Comparison of ENCODE assay signal across 20 cellular contexts in genomic region chr3:122132949-122133540, GRCh38. TPM values are rescaled to one million over a fixed set of nuclear protein-coding genes. Genes with fewer than 3 reads are reported as not detected.
DNase-seq lines count a peak whose midpoint lies in the region; ATAC-seq and TF ChIP-seq lines count a peak whose summit lies in the region.
"Had no signal": no experiment of that assay in that cellular context is flagged by ENCODE, and none has a peak within 500 bp of the region (broad histone marks: within the 10 kb centered on the region; RNA-seq: fewer than 3 reads in every experiment).

No MANE protein-coding gene starts in this region.

- 38 to 47% methylated on average over 7 of the region's 7 CpGs for WGBS in body of pancreas, 2 donors
- WGBS in trophoblast cell (ENCODE audit: extremely low coverage, insufficient coverage, insufficient read length), result no CpG with 5 or more reads among the region's 7 CpGs

- H3K36me3 ChIP-seq in body of pancreas (replicated peaks in 1 of 2; ENCODE audit: insufficient read depth in 1 of 2, low read depth in 2 of 2) (no peaks in the 10 kb centered on the region), kidney epithelial cell (ENCODE audit: control insufficient read depth, insufficient read depth, low read length) (no peaks in the 10 kb centered on the region), trophoblast cell (ENCODE audit: control insufficient read depth in 1 of 2, insufficient read depth in 2 of 2, low read length in 2 of 2) (no peaks in the 10 kb centered on the region)
- H3K36me3 ChIP-seq: BLaER1 treated with 17β-estradiol and CSF1 and Interleukin-3, amounts not matched to agents 10 nM and 100 nM; SJCRH30 had no signal

- H3K4me1 ChIP-seq in body of pancreas (peaks cover 7% of the 10 kb centered on the region), trophoblast cell (ENCODE audit: control insufficient read depth in 1 of 2, insufficient read depth in 2 of 2, low read length in 2 of 2) (no peaks in the 10 kb centered on the region)
- H3K4me1 ChIP-seq: BLaER1 treated with 17β-estradiol and CSF1 and Interleukin-3, amounts not matched to agents 10 nM and 100 nM; Caco-2; SJCRH30 had no signal

- H2BK120ac ChIP-seq in trophoblast cell (ENCODE audit: insufficient read depth, low read length, poor library complexity), result no peak overlapping the region

- peak; percentile 18 for DNase-seq in M059J (ENCODE audit: low read depth)
- peak; percentile 21 to 35 (median 30) for DNase-seq in body of pancreas
- DNase-seq in kidney epithelial cell (ENCODE audit: low read depth), result peak; percentile 32
- DNase-seq in trophoblast cell, result peak; percentile 46 to 64
- no peak for DNase-seq in KG1 (lab: John Stamatoyannopoulos, UW)
- DNase-seq in GM10266 (ENCODE audit: extremely low spot score), result no peak
- DNase-seq in iPS-NIHi11 (ENCODE audit: low spot score), result no peak
- DNase-seq: CD4-positive, alpha-beta memory T cell; GDM1; NCI-H1092; NCI-H1436; NCI-H187 treated with DMSO at 0.1 percent for 48 hours; NCI-H2107; SJCRH30 had no signal

- no peak overlapping the region for H2AFZ ChIP-seq in trophoblast cell (ENCODE audit: insufficient read depth, low read length, poor library complexity)

- H3K9me3 ChIP-seq in body of pancreas, result no peaks in the 10 kb centered on the region
- H3K9me3 ChIP-seq in trophoblast cell (ENCODE audit: insufficient read depth, low read depth, low read length), result peaks cover 2% of the 10 kb centered on the region
- H3K9me3 ChIP-seq: Caco-2, SJCRH30 had no signal

- no peak for TF ChIP-seq CTCF in body of pancreas (IDR thresholded peaks at IDR 0.05)
- no peak for TF ChIP-seq CTCF in kidney epithelial cell (IDR thresholded peaks at IDR 0.05; ENCODE audit: insufficient read depth, low read length, poor library complexity, severe bottlenecking)
- no peak for TF ChIP-seq CTCF in GM10266 (IDR thresholded peaks at IDR 0.05; ENCODE audit: control insufficient read depth, insufficient read depth, low read depth, missing control alignments)

- no peak overlapping the region for H4K91ac ChIP-seq in trophoblast cell (ENCODE audit: low read depth, low read length)

- no peak for TF ChIP-seq POLR2A in body of pancreas (IDR thresholded peaks at IDR 0.05)

- no peak overlapping the region for H3K14ac ChIP-seq in trophoblast cell (ENCODE audit: low read length)

- no peak overlapping the region for H3K4me3 ChIP-seq in body of pancreas
- H3K4me3 ChIP-seq in kidney epithelial cell (ENCODE audit: low read depth, low read length), result no peak overlapping the region
- no peak overlapping the region for H3K4me3 ChIP-seq in trophoblast cell (ENCODE audit: low read depth, low read length)
- H3K4me3 ChIP-seq: BLaER1 treated with 17β-estradiol and CSF1 and Interleukin-3, amounts not matched to agents 10 nM and 100 nM; K562; SJCRH30 had no signal

- H3K23ac ChIP-seq in trophoblast cell (ENCODE audit: low read length), result peak overlapping the region; percentile 46

- H2AK5ac ChIP-seq in trophoblast cell (ENCODE audit: low read length), result no peak overlapping the region

- H3K4me2 ChIP-seq in trophoblast cell (ENCODE audit: low read length), result no peak overlapping the region
- H3K4me2 ChIP-seq: BLaER1 treated with 17β-estradiol and CSF1 and Interleukin-3, amounts not matched to agents 10 nM and 100 nM had no signal

- no peak overlapping the region for H4K8ac ChIP-seq in trophoblast cell (ENCODE audit: low read depth, low read length)

- no peak overlapping the region for H4K12ac ChIP-seq in trophoblast cell (ENCODE audit: low read depth, low read length)

- no peak overlapping the region for H2BK12ac ChIP-seq in trophoblast cell (ENCODE audit: low read length)

- intact Hi-C loops in body of pancreas (cut with DNase I), result no loop called here

- no peak overlapping the region for H3K18ac ChIP-seq in trophoblast cell (ENCODE audit: low read length)

- no peak overlapping the region for H3K4ac ChIP-seq in trophoblast cell (ENCODE audit: low read depth, low read length)

- H3K79me1 ChIP-seq in trophoblast cell (ENCODE audit: low read length), result no peaks in the 10 kb centered on the region

- no peak overlapping the region for H2BK5ac ChIP-seq in trophoblast cell (ENCODE audit: low read depth, low read length, poor library complexity)

- H3K27ac ChIP-seq in body of pancreas (peak overlapping the region in 3 of 4 donors; percentile 8 to 74 (median 51)), trophoblast cell (ENCODE audit: low read depth, low read length) (no peak overlapping the region)
- H3K27ac ChIP-seq: BLaER1 treated with 17β-estradiol and CSF1 and Interleukin-3, amounts not matched to agents 10 nM and 100 nM; SJCRH30 had no signal

- H3K27me3 ChIP-seq in body of pancreas (no peaks in the 10 kb centered on the region), kidney epithelial cell (ENCODE audit: control insufficient read depth, insufficient read depth, low read length) (no peaks in the 10 kb centered on the region), trophoblast cell (ENCODE audit: insufficient read depth, low read length) (no peaks in the 10 kb centered on the region)
- H3K27me3 ChIP-seq: BLaER1 treated with 17β-estradiol and CSF1 and Interleukin-3, amounts not matched to agents 10 nM and 100 nM; SJCRH30 had no signal

- ATAC-seq in body of pancreas (peak; percentile 81), HG03354 (IDR thresholded peaks at IDR 0.05; ENCODE audit: poor library complexity, severe bottlenecking, unreplicated experiment) (no peak)
- ATAC-seq: K562, Panc1 had no signal

- H3K79me2 ChIP-seq in trophoblast cell (ENCODE audit: control insufficient read depth, insufficient read depth, low read length, poor library complexity), result no peaks in the 10 kb centered on the region

- H3K9ac ChIP-seq in trophoblast cell (ENCODE audit: low read length), result no peak overlapping the region
- H3K9ac ChIP-seq: BLaER1 treated with 17β-estradiol and CSF1 and Interleukin-3, amounts not matched to agents 10 nM and 100 nM had no signal

RNA-seq across cellular contexts. Expression of gene CASR, which starts 50.4 kb away (rescaled TPM):
- total RNA-seq in M059J (2014; rRNA removed; shearing (Covaris generic)), result not detected in 2 replicates
- total RNA-seq in body of pancreas (10 to 100 TPM in 1 of 2 donors, 1 to 10 TPM in 1; 8.9 to 11.9 TPM), kidney epithelial cell (0.04 and 0.07 TPM in 2 replicates)
- under 0.01 and 0.01 TPM in 2 replicates for polyA plus RNA-seq in trophoblast cell (2013)
- total RNA-seq: Caco-2, K562, NCI-H460, SJCRH30 had no signal
- polyA plus RNA-seq: K562 had no signal

Comparison
In these comparisons a context has a peak if more than half of its experiments do, and no peak if none do; other contexts are left out.
1. DNase-seq: peak in M059J (single experiment), body of pancreas (4 of 4), kidney epithelial cell (single experiment) and trophoblast cell (2 of 2); none in KG1 (single experiment), GM10266 (single experiment) and iPS-NIHi11 (single experiment).